Comparison of ENCODE assay signal across 8 cellular contexts in the genomic region with DNA sequence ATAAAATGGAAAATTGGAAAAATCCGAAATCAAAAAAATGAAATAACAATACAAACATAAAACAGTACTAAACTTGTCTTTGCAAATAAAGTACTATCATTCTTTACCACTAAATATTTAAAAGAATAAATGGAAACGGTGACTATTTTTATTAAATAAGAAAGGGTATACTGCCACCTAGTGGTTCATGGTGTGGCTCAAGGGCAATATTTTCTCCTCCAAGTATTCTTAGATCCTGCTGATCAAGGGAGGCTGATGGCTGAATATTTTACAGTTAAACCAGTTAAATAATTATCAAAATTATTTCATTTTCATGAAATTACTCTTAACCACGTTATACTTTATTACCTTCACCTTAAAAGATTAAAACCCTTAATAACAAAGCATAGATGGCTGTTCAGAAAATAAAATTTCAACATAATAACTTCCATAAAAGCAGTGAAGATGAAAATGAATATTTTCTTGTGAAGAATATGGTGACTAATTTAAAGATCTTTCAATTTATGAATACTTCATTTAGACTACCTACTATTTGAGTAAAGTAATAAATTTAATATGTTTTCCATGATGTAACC.
DNase-seq lines count a peak whose midpoint lies in the region; ATAC-seq and TF ChIP-seq lines count a peak whose summit lies in the region.

No MANE protein-coding gene starts in this region.

- no peaks in the 10 kb centered on the region for H3K9me3 ChIP-seq in heart left ventricle

- TF ChIP-seq POLR2A in heart left ventricle (IDR thresholded peaks at IDR 0.05), result no peak

- H3K27me3 ChIP-seq in heart left ventricle, result no peaks in the 10 kb centered on the region

- DNase-seq in heart left ventricle, result no peak
- no peak for DNase-seq in cardiac septum (ENCODE audit: low spot score)
- peak; percentile 42 for DNase-seq in KG1 (lab: John Stamatoyannopoulos, UW)
- peak; percentile 74 for DNase-seq in OCI-M1 (lab: John Stamatoyannopoulos, UW)
- DNase-seq in dedifferentiated amniotic fluid mesenchymal stem cell (ENCODE audit: extremely low spot score), result peak; percentile 70
- peak; percentile 50 for DNase-seq in myocyte (ENCODE audit: low read depth)
- no peak for DNase-seq in GM19238 (ENCODE audit: insufficient read length, low spot score)

- no peak overlapping the region for H3K4me3 ChIP-seq in heart left ventricle

- WGBS in heart left ventricle, 4 donors, result 1% methylated on average over 3 of the region's 3 CpGs

- no peak for ATAC-seq in heart left ventricle
- ATAC-seq in HG02840 (IDR thresholded peaks at IDR 0.05; ENCODE audit: low FRiP score, unreplicated experiment), result no peak

- H3K36me3 ChIP-seq in heart left ventricle, result no peaks in the 10 kb centered on the region

- H3K4me1 ChIP-seq in heart left ventricle, result no peaks in the 10 kb centered on the region

- TF ChIP-seq CTCF in heart left ventricle (IDR thresholded peaks at IDR 0.05), result peak; percentile 68 to 90 (median 81)

- intact Hi-C loops in heart left ventricle (cut with DNase I), result loop anchor here in 6 of 10 donors (2.0 to 10.0 kb wide), 5 partner anchors 217 to 1793 kb away; a partner anchor contains a TSS
- intact Hi-C loops in cardiac septum (cut with DNase I), result no loop called here

- H3K27ac ChIP-seq in heart left ventricle, result no peak overlapping the region

Comparison
In these comparisons a context has a peak if more than half of its experiments do, and no peak if none do; other contexts are left out.
1. DNase-seq: peak in KG1 (single experiment), OCI-M1 (single experiment), dedifferentiated amniotic fluid mesenchymal stem cell (single experiment) and myocyte (single experiment); none in heart left ventricle (0 of 5), cardiac septum (single experiment) and GM19238 (single experiment).